8 cellular contexts compared by ENCODE assay signal in genomic region chr10:29130190-29130673, GRCh38.
A peak's percentile ranks its signal among the peaks of the same experiment; 100 is the strongest.
DNase-seq lines count a peak whose midpoint lies in the region; ATAC-seq and TF ChIP-seq lines count a peak whose summit lies in the region.

No MANE protein-coding gene starts in this region.

- H3K27ac ChIP-seq in MM.1S (ENCODE audit: low read length) = no peak overlapping the region
- H3K27ac ChIP-seq in mammary epithelial cell (ENCODE audit: insufficient read depth, low read depth, low read length) = no peak overlapping the region
- H3K27ac ChIP-seq in neural progenitor cell = no peak overlapping the region

- H3K4me3 Mint-ChIP-seq in neural progenitor cell = no peak overlapping the region
- H3K4me3 Mint-ChIP-seq in T-helper 2 cell treated with Interferon-gamma antibody and Interleukin-4, amounts not matched to agents 5 μg/mL and 100 μg/mL, for 36 hours = no peak overlapping the region
- no peak overlapping the region for H3K4me3 Mint-ChIP-seq in activated CD4-positive, alpha-beta memory T cell treated with anti-CD3 and anti-CD28 coated beads for 36 hours

- H3K9me2 ChIP-seq in MM.1S (replicated peaks; ENCODE audit: insufficient read depth, low read length) = no peaks in the 10 kb centered on the region

- H3K79me2 ChIP-seq in MM.1S (ENCODE audit: low read length) = no peaks in the 10 kb centered on the region
- H3K79me2 ChIP-seq in mammary epithelial cell (ENCODE audit: insufficient read depth, low read length) = no peaks in the 10 kb centered on the region
- H3K79me2 ChIP-seq in neural progenitor cell (ENCODE audit: low read depth) = no peaks in the 10 kb centered on the region

- in situ Hi-C loops in mammary epithelial cell (cut with MboI; ENCODE audit: low sequenced_read_pairs in 2 of 2) = loop anchor here (10.0 kb wide), 1 partner anchor 465 kb away; no protein-coding TSS in a partner anchor

- dilution Hi-C loops in mammary epithelial cell (cut with HindIII; ENCODE audit: low sequenced_read_pairs) = no loop called here

- POLR2A ChIA-PET in activated CD4-positive, alpha-beta memory T cell treated with anti-CD3 and anti-CD28 coated beads for 36 hours (lab: Charles Lee) = no interaction called here

- intact Hi-C loops in mammary epithelial cell (cut with micrococcal nuclease) = loop anchor here (1.0 kb wide), 4 partner anchors 174 to 502 kb away; partner anchors contain the start of gene BAMBI
- intact Hi-C loops in activated CD4-positive, alpha-beta memory T cell treated with anti-CD3 and anti-CD28 coated beads for 36 hours (cut with micrococcal nuclease) = no loop called here

- no peak overlapping the region for H3K27ac Mint-ChIP-seq in neural progenitor cell
- H3K27ac Mint-ChIP-seq in T-helper 2 cell treated with Interferon-gamma antibody and Interleukin-4, amounts not matched to agents 5 μg/mL and 100 μg/mL, for 36 hours = no peak overlapping the region
- no peak overlapping the region for H3K27ac Mint-ChIP-seq in activated CD4-positive, alpha-beta memory T cell treated with anti-CD3 and anti-CD28 coated beads for 36 hours

- no peak overlapping the region for H3K9ac ChIP-seq in MM.1S (ENCODE audit: low read length)
- no peak overlapping the region for H3K9ac ChIP-seq in mammary epithelial cell (ENCODE audit: insufficient read depth, low read length)
- H3K9ac ChIP-seq in neural progenitor cell = no peak overlapping the region

- H3K4me3 ChIP-seq in MM.1S (ENCODE audit: low read length) = no peak overlapping the region
- no peak overlapping the region for H3K4me3 ChIP-seq in mammary epithelial cell (replicated peaks in 1 of 3; ENCODE audit: insufficient read depth in 1 of 3, low read depth in 2 of 3, low read length in 3 of 3)
- no peak overlapping the region for H3K4me3 ChIP-seq in neural progenitor cell

- 17% methylated on average over 1 of the region's 1 CpG for WGBS in mammary epithelial cell (ENCODE audit: low coverage, missing lambda C conversion rate)

- no TSS peak for BruUV-seq in mammary epithelial cell (replicated peaks; lab: Mats Ljungman, UMichigan)

- H3K4me1 Mint-ChIP-seq in neural progenitor cell = peaks cover 20% of the 10 kb centered on the region
- no peaks in the 10 kb centered on the region for H3K4me1 Mint-ChIP-seq in T-helper 2 cell treated with Interferon-gamma antibody and Interleukin-4, amounts not matched to agents 5 μg/mL and 100 μg/mL, for 36 hours (ENCODE audit: low read depth)
- H3K4me1 Mint-ChIP-seq in activated CD4-positive, alpha-beta memory T cell treated with anti-CD3 and anti-CD28 coated beads for 36 hours (ENCODE audit: low read depth) = no peaks in the 10 kb centered on the region

- DNase-seq in EL (peak; percentile 34), MM.1S (peak; percentile 13), mammary epithelial cell (peak; percentile 24), neural progenitor cell (ENCODE audit: low spot score) (peak; percentile 15)
- no peak for DNase-seq in T-helper 2 cell treated with Interferon-gamma antibody and Interleukin-4, amounts not matched to agents 5 μg/mL and 100 μg/mL, for 36 hours (ENCODE audit: low spot score)
- no peak for DNase-seq in activated CD4-positive, alpha-beta memory T cell treated with anti-CD3 and anti-CD28 coated beads for 36 hours
- no peak for DNase-seq in activated CD4-positive, alpha-beta T cell treated with anti-CD3 and anti-CD28 coated beads, Interleukin-2, amount 50 U/mL, for 48 hours

- H3K27me3 ChIP-seq in MM.1S (replicated peaks; ENCODE audit: insufficient read depth, low read length) (no peaks in the 10 kb centered on the region), mammary epithelial cell (ENCODE audit: insufficient read depth, low read length) (no peaks in the 10 kb centered on the region), neural progenitor cell (no peaks in the 10 kb centered on the region)

- no peaks in the 10 kb centered on the region for H3F3A ChIP-seq in MM.1S (ENCODE audit: insufficient read depth, low read length)
- no peaks in the 10 kb centered on the region for H3F3A ChIP-seq in neural progenitor cell (ENCODE audit: low read depth)

- ATAC-seq in GM18861 (IDR thresholded peaks at IDR 0.05; ENCODE audit: unreplicated experiment) = no peak

- H4K20me1 ChIP-seq in MM.1S (ENCODE audit: insufficient read depth, low read length) = no peaks in the 10 kb centered on the region
- H4K20me1 ChIP-seq in mammary epithelial cell (ENCODE audit: insufficient read depth, low read length) = no peaks in the 10 kb centered on the region
- no peaks in the 10 kb centered on the region for H4K20me1 ChIP-seq in neural progenitor cell (ENCODE audit: low read depth)

- H3K36me3 Mint-ChIP-seq in neural progenitor cell = no peaks in the 10 kb centered on the region
- H3K36me3 Mint-ChIP-seq in T-helper 2 cell treated with Interferon-gamma antibody and Interleukin-4, amounts not matched to agents 5 μg/mL and 100 μg/mL, for 36 hours (ENCODE audit: low read depth) = no peaks in the 10 kb centered on the region
- H3K36me3 Mint-ChIP-seq in activated CD4-positive, alpha-beta memory T cell treated with anti-CD3 and anti-CD28 coated beads for 36 hours = no peaks in the 10 kb centered on the region

- H3K4me1 ChIP-seq in MM.1S (ENCODE audit: low read length) (no peaks in the 10 kb centered on the region), mammary epithelial cell (ENCODE audit: insufficient read depth, low read length) (no peaks in the 10 kb centered on the region), neural progenitor cell (peaks cover 8% of the 10 kb centered on the region)

- H3K4me2 ChIP-seq in MM.1S (ENCODE audit: low read depth, low read length) = no peak overlapping the region
- no peak overlapping the region for H3K4me2 ChIP-seq in mammary epithelial cell (ENCODE audit: insufficient read depth, low read depth, low read length)
- no peak overlapping the region for H3K4me2 ChIP-seq in neural progenitor cell

- H3K27me3 Mint-ChIP-seq in neural progenitor cell (ENCODE audit: insufficient read depth, low read depth) = peaks cover 4% of the 10 kb centered on the region
- H3K27me3 Mint-ChIP-seq in T-helper 2 cell treated with Interferon-gamma antibody and Interleukin-4, amounts not matched to agents 5 μg/mL and 100 μg/mL, for 36 hours (ENCODE audit: low read depth) = peaks cover 2% of the 10 kb centered on the region
- H3K27me3 Mint-ChIP-seq in activated CD4-positive, alpha-beta memory T cell treated with anti-CD3 and anti-CD28 coated beads for 36 hours = peaks cover 7% of the 10 kb centered on the region

- no peaks in the 10 kb centered on the region for H3K9me3 ChIP-seq in MM.1S (replicated peaks; ENCODE audit: insufficient read depth, low read length)
- no peaks in the 10 kb centered on the region for H3K9me3 ChIP-seq in mammary epithelial cell (replicated peaks; ENCODE audit: insufficient read depth, low read length)
- H3K9me3 ChIP-seq in neural progenitor cell (ENCODE audit: low read depth) = no peaks in the 10 kb centered on the region

- H2AFZ ChIP-seq in MM.1S (ENCODE audit: low read length) = no peak overlapping the region
- H2AFZ ChIP-seq in mammary epithelial cell (ENCODE audit: low read depth, low read length) = no peak overlapping the region
- H2AFZ ChIP-seq in neural progenitor cell (replicated peaks) = no peak overlapping the region

- peak; percentile 40 for TF ChIP-seq CTCF in MM.1S (IDR thresholded peaks at IDR 0.05; ENCODE audit: low read length)
- peak; percentile 69 to 77 for TF ChIP-seq CTCF in mammary epithelial cell (conservative IDR thresholded peaks at IDR 0.05 in 1 of 2, IDR thresholded peaks at IDR 0.05 in 1 of 2; ENCODE audit: extremely low read depth in 1 of 2, insufficient read depth in 1 of 2, low read depth in 1 of 2, low read length in 2 of 2)
- peak; percentile 75 for TF ChIP-seq CTCF in neural progenitor cell (IDR thresholded peaks at IDR 0.05)

- H3K36me3 ChIP-seq in MM.1S (replicated peaks; ENCODE audit: insufficient read depth, low read length) (no peaks in the 10 kb centered on the region), mammary epithelial cell (ENCODE audit: insufficient read depth, low read length) (no peaks in the 10 kb centered on the region), neural progenitor cell (no peaks in the 10 kb centered on the region)

- CTCF ChIA-PET in mammary epithelial cell (lab: Charles Lee; ENCODE audit: low non-redundant PET) = interaction anchor here (0.6 kb wide), 1 partner anchor 139 kb away, joined by 8 read pairs; no protein-coding TSS in a partner anchor
- CTCF ChIA-PET in activated CD4-positive, alpha-beta memory T cell treated with anti-CD3 and anti-CD28 coated beads for 36 hours (lab: Charles Lee) = interaction anchor here (1.6 kb wide), 1 partner anchor 9 kb away, joined by 4 read pairs; no protein-coding TSS in a partner anchor

- H3K9me3 Mint-ChIP-seq in neural progenitor cell = no peaks in the 10 kb centered on the region
- no peaks in the 10 kb centered on the region for H3K9me3 Mint-ChIP-seq in T-helper 2 cell treated with Interferon-gamma antibody and Interleukin-4, amounts not matched to agents 5 μg/mL and 100 μg/mL, for 36 hours
- H3K9me3 Mint-ChIP-seq in activated CD4-positive, alpha-beta memory T cell treated with anti-CD3 and anti-CD28 coated beads for 36 hours = no peaks in the 10 kb centered on the region

Comparison
In these comparisons a context has a peak if more than half of its experiments do, and no peak if none do; other contexts are left out.
1. DNase-seq: peak in EL (single experiment), MM.1S (single experiment), mammary epithelial cell (single experiment) and neural progenitor cell (single experiment); none in T-helper 2 cell treated with Interferon-gamma antibody and Interleukin-4, amounts not matched to agents 5 μg/mL and 100 μg/mL, for 36 hours (single experiment), activated CD4-positive, alpha-beta memory T cell treated with anti-CD3 and anti-CD28 coated beads for 36 hours (single experiment) and activated CD4-positive, alpha-beta T cell treated with anti-CD3 and anti-CD28 coated beads, Interleukin-2, amount 50 U/mL, for 48 hours (0 of 2).
2. Peak in every context shown above with its lines, with median percentiles within 50 percentile points of each other: CTCF ChIP-seq.